In the genomic region with DNA sequence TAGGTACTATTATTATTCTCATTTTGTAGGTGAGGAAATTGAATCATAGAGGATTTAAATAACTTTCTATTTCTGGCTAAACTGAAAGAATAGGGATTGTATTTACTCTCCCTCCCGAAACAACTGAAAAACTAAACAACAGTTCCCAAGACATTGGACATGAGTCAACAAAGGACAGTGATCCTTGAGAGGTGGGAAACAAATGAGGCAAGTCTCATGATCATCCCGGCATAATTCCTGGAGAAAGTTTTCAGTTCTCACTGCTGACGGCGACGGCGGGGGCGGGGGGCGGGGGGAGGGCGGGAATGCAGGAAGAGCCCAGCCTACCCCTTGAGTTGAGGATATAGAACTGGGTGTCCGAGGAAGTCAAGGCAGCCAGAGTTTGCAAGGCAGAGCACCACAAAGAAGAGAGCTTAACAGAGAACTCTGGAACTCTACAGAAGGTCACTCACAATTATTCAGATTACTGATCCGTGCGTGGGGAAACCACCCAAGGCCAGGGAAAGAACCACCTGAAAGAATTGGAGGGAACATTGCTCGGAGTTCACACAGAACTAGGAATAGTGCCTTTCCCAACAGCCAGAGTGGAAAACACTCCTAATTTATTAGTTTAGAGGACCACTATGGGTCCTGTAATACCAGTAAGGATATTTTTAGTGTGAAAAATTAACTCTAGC, we compare ENCODE assay signal across 1 cellular context.
TF ChIP-seq lines count a peak whose summit lies in the region.

No MANE protein-coding gene starts in this region.

TF ChIP-seq in GM23338, 12 proteins besides CTCF, POLR2A, EP300 and RAD21 (continued from another document):
- TF ChIP-seq, protein P1, sequence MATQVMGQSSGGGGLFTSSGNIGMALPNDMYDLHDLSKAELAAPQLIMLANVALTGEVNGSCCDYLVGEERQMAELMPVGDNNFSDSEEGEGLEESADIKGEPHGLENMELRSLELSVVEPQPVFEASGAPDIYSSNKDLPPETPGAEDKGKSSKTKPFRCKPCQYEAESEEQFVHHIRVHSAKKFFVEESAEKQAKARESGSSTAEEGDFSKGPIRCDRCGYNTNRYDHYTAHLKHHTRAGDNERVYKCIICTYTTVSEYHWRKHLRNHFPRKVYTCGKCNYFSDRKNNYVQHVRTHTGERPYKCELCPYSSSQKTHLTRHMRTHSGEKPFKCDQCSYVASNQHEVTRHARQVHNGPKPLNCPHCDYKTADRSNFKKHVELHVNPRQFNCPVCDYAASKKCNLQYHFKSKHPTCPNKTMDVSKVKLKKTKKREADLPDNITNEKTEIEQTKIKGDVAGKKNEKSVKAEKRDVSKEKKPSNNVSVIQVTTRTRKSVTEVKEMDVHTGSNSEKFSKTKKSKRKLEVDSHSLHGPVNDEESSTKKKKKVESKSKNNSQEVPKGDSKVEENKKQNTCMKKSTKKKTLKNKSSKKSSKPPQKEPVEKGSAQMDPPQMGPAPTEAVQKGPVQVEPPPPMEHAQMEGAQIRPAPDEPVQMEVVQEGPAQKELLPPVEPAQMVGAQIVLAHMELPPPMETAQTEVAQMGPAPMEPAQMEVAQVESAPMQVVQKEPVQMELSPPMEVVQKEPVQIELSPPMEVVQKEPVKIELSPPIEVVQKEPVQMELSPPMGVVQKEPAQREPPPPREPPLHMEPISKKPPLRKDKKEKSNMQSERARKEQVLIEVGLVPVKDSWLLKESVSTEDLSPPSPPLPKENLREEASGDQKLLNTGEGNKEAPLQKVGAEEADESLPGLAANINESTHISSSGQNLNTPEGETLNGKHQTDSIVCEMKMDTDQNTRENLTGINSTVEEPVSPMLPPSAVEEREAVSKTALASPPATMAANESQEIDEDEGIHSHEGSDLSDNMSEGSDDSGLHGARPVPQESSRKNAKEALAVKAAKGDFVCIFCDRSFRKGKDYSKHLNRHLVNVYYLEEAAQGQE (IDR thresholded peaks at IDR 0.05; ENCODE audit: unreplicated experiment): no peak
- TF ChIP-seq ZNF114 (CRISPR knock-in tag; IDR thresholded peaks at IDR 0.05): no peak
- no peak for TF ChIP-seq JUNB (IDR thresholded peaks at IDR 0.05; ENCODE audit: unreplicated experiment)
- TF ChIP-seq, protein P2, sequence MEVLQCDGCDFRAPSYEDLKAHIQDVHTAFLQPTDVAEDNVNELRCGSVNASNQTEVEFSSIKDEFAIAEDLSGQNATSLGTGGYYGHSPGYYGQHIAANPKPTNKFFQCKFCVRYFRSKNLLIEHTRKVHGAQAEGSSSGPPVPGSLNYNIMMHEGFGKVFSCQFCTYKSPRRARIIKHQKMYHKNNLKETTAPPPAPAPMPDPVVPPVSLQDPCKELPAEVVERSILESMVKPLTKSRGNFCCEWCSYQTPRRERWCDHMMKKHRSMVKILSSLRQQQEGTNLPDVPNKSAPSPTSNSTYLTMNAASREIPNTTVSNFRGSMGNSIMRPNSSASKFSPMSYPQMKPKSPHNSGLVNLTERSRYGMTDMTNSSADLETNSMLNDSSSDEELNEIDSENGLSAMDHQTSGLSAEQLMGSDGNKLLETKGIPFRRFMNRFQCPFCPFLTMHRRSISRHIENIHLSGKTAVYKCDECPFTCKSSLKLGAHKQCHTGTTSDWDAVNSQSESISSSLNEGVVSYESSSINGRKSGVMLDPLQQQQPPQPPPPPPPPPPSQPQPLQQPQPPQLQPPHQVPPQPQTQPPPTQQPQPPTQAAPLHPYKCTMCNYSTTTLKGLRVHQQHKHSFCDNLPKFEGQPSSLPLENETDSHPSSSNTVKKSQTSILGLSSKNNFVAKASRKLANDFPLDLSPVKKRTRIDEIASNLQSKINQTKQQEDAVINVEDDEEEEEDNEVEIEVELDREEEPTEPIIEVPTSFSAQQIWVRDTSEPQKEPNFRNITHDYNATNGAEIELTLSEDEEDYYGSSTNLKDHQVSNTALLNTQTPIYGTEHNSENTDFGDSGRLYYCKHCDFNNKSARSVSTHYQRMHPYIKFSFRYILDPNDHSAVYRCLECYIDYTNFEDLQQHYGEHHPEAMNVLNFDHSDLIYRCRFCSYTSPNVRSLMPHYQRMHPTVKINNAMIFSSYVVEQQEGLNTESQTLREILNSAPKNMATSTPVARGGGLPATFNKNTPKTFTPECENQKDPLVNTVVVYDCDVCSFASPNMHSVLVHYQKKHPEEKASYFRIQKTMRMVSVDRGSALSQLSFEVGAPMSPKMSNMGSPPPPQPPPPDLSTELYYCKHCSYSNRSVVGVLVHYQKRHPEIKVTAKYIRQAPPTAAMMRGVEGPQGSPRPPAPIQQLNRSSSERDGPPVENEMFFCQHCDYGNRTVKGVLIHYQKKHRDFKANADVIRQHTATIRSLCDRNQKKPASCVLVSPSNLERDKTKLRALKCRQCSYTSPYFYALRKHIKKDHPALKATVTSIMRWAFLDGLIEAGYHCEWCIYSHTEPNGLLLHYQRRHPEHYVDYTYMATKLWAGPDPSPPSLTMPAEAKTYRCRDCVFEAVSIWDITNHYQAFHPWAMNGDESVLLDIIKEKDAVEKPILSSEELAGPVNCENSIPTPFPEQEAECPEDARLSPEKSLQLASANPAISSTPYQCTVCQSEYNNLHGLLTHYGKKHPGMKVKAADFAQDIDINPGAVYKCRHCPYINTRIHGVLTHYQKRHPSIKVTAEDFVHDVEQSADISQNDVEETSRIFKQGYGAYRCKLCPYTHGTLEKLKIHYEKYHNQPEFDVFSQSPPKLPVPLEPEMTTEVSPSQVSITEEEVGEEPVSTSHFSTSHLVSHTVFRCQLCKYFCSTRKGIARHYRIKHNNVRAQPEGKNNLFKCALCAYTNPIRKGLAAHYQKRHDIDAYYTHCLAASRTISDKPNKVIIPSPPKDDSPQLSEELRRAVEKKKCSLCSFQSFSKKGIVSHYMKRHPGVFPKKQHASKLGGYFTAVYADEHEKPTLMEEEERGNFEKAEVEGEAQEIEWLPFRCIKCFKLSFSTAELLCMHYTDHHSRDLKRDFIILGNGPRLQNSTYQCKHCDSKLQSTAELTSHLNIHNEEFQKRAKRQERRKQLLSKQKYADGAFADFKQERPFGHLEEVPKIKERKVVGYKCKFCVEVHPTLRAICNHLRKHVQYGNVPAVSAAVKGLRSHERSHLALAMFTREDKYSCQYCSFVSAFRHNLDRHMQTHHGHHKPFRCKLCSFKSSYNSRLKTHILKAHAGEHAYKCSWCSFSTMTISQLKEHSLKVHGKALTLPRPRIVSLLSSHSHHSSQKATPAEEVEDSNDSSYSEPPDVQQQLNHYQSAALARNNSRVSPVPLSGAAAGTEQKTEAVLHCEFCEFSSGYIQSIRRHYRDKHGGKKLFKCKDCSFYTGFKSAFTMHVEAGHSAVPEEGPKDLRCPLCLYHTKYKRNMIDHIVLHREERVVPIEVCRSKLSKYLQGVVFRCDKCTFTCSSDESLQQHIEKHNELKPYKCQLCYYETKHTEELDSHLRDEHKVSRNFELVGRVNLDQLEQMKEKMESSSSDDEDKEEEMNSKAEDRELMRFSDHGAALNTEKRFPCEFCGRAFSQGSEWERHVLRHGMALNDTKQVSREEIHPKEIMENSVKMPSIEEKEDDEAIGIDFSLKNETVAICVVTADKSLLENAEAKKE (CRISPR knock-in tag; IDR thresholded peaks at IDR 0.05): no peak
- TF ChIP-seq EZH2 (IDR thresholded peaks at IDR 0.05; ENCODE audit: low read depth, unreplicated experiment): no peak
- TF ChIP-seq CREB1 (CRISPR knock-in tag; IDR thresholded peaks at IDR 0.05; ENCODE audit: low read depth): no peak
- no peak for TF ChIP-seq POLR2AphosphoS5 (IDR thresholded peaks at IDR 0.05; ENCODE audit: low read depth)
- no peak for TF ChIP-seq EZH2phosphoT487 (IDR thresholded peaks at IDR 0.05; ENCODE audit: unreplicated experiment)
